ENCODE assay signal across 1 cellular context in genomic region chrX:63354484-63354883, GRCh38.
TF ChIP-seq lines count a peak whose summit lies in the region.

No MANE protein-coding gene starts in this region.

TF ChIP-seq in H1, 55 proteins besides CTCF, POLR2A, EP300 and RAD21:
- TF ChIP-seq TAF7 (optimal IDR thresholded peaks at IDR 0.05; ENCODE audit: borderline replicate concordance, low read depth, low read length) (no peak), KDM5A (IDR thresholded peaks at IDR 0.05; ENCODE audit: low read length) (no peak), YY1 (IDR thresholded peaks at IDR 0.05; ENCODE audit: low read depth, low read length) (no peak), SAP30 (IDR thresholded peaks at IDR 0.05; ENCODE audit: insufficient read depth, insufficient replicate concordance, low read length) (no peak), CREB1 (IDR thresholded peaks at IDR 0.05) (no peak), TCF12 (IDR thresholded peaks at IDR 0.05; ENCODE audit: low read depth, low read length) (no peak), SP4 (IDR thresholded peaks at IDR 0.05; ENCODE audit: low read length) (no peak), POLR2AphosphoS5 (IDR thresholded peaks at IDR 0.05; ENCODE audit: low read depth, low read length) (no peak), SIX5 (IDR thresholded peaks at IDR 0.05; ENCODE audit: low read depth, low read length) (no peak), CHD7 (IDR thresholded peaks at IDR 0.05; ENCODE audit: insufficient replicate concordance, low read length) (no peak), E2F6 (IDR thresholded peaks at IDR 0.05) (no peak), EGR1 (IDR thresholded peaks at IDR 0.05; ENCODE audit: borderline replicate concordance, low read depth, low read length) (no peak), BRCA1 (IDR thresholded peaks at IDR 0.05; ENCODE audit: low read depth, low read length) (no peak), KDM1A (IDR thresholded peaks at IDR 0.05; ENCODE audit: borderline replicate concordance, low read length) (no peak), ZNF274 (IDR thresholded peaks at IDR 0.05; ENCODE audit: borderline replicate concordance, extremely low read depth, low read length) (no peak)
